In genomic region chr19:41363753-41364545, GRCh38 we compare ENCODE assay signal across 8 cellular contexts. TPM values are rescaled to one million over a fixed set of nuclear protein-coding genes. Genes with fewer than 3 reads are reported as not detected.
DNase-seq lines count a peak whose midpoint lies in the region; ATAC-seq and TF ChIP-seq lines count a peak whose summit lies in the region.

A gene with protein sequence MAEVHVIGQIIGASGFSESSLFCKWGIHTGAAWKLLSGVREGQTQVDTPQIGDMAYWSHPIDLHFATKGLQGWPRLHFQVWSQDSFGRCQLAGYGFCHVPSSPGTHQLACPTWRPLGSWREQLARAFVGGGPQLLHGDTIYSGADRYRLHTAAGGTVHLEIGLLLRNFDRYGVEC (minus strand): TSS chr19:41364149. CDS start chr19:41363519, 630 bp downstream.

- H3K27ac ChIP-seq in dorsolateral prefrontal cortex (peak within 1 kb of the TSS; percentile 80 to 100 (median 98)), liver (ENCODE audit: low read depth in 1 of 2, low read length in 2 of 2) (peak within 1 kb of the TSS; percentile 95 to 99)

- peak; percentile 98 for DNase-seq in CD14-positive monocyte (ENCODE audit: low spot score)
- peak; percentile 99 for DNase-seq in NCI-H82 (lab: John Stamatoyannopoulos, UW)
- DNase-seq in activated CD4-positive, alpha-beta T cell treated with anti-CD3 and anti-CD28 coated beads, Interleukin-2, amount 50 U/mL, for 48 hours: peak; percentile 98 to 99
- DNase-seq in dorsolateral prefrontal cortex: peak; percentile 95 to 98 (median 98)
- DNase-seq in stimulated activated CD4-positive, alpha-beta T cell treated with anti-CD3 and anti-CD28 coated beads, Interleukin-4, amount 100 ng/mL, for 24 hours: peak; percentile 99

- H3K27ac Mint-ChIP-seq in CD14-positive monocyte: peak within 1 kb of the TSS; percentile 96 to 100 (median 99)

- TF ChIP-seq CTCF in CD14-positive monocyte (IDR thresholded peaks at IDR 0.05): no peak
- peak in 13 of 56 donors; percentile 6 to 42 (median 27) for TF ChIP-seq CTCF in dorsolateral prefrontal cortex (IDR thresholded peaks at IDR 0.05 in 54 of 56, conservative IDR thresholded peaks at IDR 0.05 in 2 of 56; ENCODE audit: low read depth in 1 of 56, partially characterized antibody in 56 of 56)
- no peak for TF ChIP-seq CTCF in liver (IDR thresholded peaks at IDR 0.05; ENCODE audit: low read depth, low read length, missing input control)

- no peaks in the 10 kb centered on the region for H3K36me3 ChIP-seq in liver (ENCODE audit: control insufficient read depth in 4 of 4, insufficient read depth in 3 of 4, low read depth in 1 of 4, low read length in 3 of 4)

- H3K4me1 ChIP-seq in liver (ENCODE audit: control insufficient read depth in 4 of 4, insufficient read depth in 4 of 4, low read length in 3 of 4): peaks cover 0 to 14% (median 9%) of the 10 kb centered on the region in 4 donors

- H3K36me3 Mint-ChIP-seq in CD14-positive monocyte: peaks cover 6 to 19% of the 10 kb centered on the region in 2 donors

- peak within 1 kb of the TSS; percentile 52 to 98 (median 82) for H3K4me3 ChIP-seq in dorsolateral prefrontal cortex
- peak within 1 kb of the TSS; percentile 75 to 96 (median 78) for H3K4me3 ChIP-seq in liver (ENCODE audit: low read depth in 1 of 3, low read length in 3 of 3)

- intact Hi-C loops in CD14-positive monocyte (cut with micrococcal nuclease): loop anchor here (1.0 to 5.0 kb wide), 3 partner anchors 33 to 37 kb away; partner anchors contain the start of genes BCKDHA (in 2 of the 2) and EXOSC5 (in 2 of the 2)
- intact Hi-C loops in dorsolateral prefrontal cortex (cut with DNase I): loop anchor here in 1 of 2 donors (2.0 to 5.0 kb wide), 3 partner anchors 33 to 73 kb away; partner anchors contain the start of genes BCKDHA, CCDC97, DMAC2 and EXOSC5

- H3K4me3 Mint-ChIP-seq in CD14-positive monocyte: peak within 1 kb of the TSS; percentile 88 to 95

- no peaks in the 10 kb centered on the region for H3K9me3 ChIP-seq in liver (ENCODE audit: control insufficient read depth in 4 of 4, low read length in 3 of 4)

- peaks cover 0 to 2% (median 0%) of the 10 kb centered on the region in 3 donors for H3K27me3 Mint-ChIP-seq in CD14-positive monocyte (ENCODE audit: low read depth in 3 of 3)

- H3K27me3 ChIP-seq in dorsolateral prefrontal cortex (no peaks in the 10 kb centered on the region), liver (ENCODE audit: control insufficient read depth in 4 of 4, insufficient read depth in 4 of 4, low read length in 3 of 4) (no peaks in the 10 kb centered on the region)

- peak; percentile 81 for ATAC-seq in GM19397 (IDR thresholded peaks at IDR 0.05; ENCODE audit: unreplicated experiment)
- ATAC-seq in HG03571 (IDR thresholded peaks at IDR 0.05; ENCODE audit: unreplicated experiment): peak; percentile 70

- H3K9me3 Mint-ChIP-seq in CD14-positive monocyte: peaks cover 0 to 2% (median 0%) of the 10 kb centered on the region in 7 donors

- under 1% methylated on average over 57 of the region's 57 CpGs for WGBS in liver

- peaks cover 52% of the 10 kb centered on the region for H3K4me1 Mint-ChIP-seq in CD14-positive monocyte

- peak in 1 of 2 donors; percentile 7 for TF ChIP-seq RAD21 in liver (IDR thresholded peaks at IDR 0.05)

- peak within 1 kb of the TSS; percentile 77 to 89 for H3K9ac ChIP-seq in liver (ENCODE audit: low read depth in 1 of 2, low read length in 2 of 2)

TF ChIP-seq in liver, 16 proteins besides CTCF, POLR2A, EP300 and RAD21:
- peak in 1 of 2 donors; percentile 47 for TF ChIP-seq JUND (IDR thresholded peaks at IDR 0.05)
- TF ChIP-seq YY1 (IDR thresholded peaks at IDR 0.05): peak; percentile 100
- no peak for TF ChIP-seq HNF4A (conservative IDR thresholded peaks at IDR 0.05)
- TF ChIP-seq EGR1 (IDR thresholded peaks at IDR 0.05; ENCODE audit: low read depth in 2 of 2): peak in 1 of 2 donors; percentile 26
- TF ChIP-seq, protein P1, sequence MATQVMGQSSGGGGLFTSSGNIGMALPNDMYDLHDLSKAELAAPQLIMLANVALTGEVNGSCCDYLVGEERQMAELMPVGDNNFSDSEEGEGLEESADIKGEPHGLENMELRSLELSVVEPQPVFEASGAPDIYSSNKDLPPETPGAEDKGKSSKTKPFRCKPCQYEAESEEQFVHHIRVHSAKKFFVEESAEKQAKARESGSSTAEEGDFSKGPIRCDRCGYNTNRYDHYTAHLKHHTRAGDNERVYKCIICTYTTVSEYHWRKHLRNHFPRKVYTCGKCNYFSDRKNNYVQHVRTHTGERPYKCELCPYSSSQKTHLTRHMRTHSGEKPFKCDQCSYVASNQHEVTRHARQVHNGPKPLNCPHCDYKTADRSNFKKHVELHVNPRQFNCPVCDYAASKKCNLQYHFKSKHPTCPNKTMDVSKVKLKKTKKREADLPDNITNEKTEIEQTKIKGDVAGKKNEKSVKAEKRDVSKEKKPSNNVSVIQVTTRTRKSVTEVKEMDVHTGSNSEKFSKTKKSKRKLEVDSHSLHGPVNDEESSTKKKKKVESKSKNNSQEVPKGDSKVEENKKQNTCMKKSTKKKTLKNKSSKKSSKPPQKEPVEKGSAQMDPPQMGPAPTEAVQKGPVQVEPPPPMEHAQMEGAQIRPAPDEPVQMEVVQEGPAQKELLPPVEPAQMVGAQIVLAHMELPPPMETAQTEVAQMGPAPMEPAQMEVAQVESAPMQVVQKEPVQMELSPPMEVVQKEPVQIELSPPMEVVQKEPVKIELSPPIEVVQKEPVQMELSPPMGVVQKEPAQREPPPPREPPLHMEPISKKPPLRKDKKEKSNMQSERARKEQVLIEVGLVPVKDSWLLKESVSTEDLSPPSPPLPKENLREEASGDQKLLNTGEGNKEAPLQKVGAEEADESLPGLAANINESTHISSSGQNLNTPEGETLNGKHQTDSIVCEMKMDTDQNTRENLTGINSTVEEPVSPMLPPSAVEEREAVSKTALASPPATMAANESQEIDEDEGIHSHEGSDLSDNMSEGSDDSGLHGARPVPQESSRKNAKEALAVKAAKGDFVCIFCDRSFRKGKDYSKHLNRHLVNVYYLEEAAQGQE (IDR thresholded peaks at IDR 0.05): no peak
- TF ChIP-seq GABPA (IDR thresholded peaks at IDR 0.05 in 1 of 2, conservative IDR thresholded peaks at IDR 0.05 in 1 of 2): peak in 1 of 2 donors; percentile 12
- TF ChIP-seq TAF1 (conservative IDR thresholded peaks at IDR 0.05): no peak
- TF ChIP-seq SP1 (IDR thresholded peaks at IDR 0.05): peak; percentile 78
- TF ChIP-seq FOXA2 (IDR thresholded peaks at IDR 0.05): no peak
- TF ChIP-seq ATF3 (IDR thresholded peaks at IDR 0.05): no peak
- TF ChIP-seq, protein P2, sequence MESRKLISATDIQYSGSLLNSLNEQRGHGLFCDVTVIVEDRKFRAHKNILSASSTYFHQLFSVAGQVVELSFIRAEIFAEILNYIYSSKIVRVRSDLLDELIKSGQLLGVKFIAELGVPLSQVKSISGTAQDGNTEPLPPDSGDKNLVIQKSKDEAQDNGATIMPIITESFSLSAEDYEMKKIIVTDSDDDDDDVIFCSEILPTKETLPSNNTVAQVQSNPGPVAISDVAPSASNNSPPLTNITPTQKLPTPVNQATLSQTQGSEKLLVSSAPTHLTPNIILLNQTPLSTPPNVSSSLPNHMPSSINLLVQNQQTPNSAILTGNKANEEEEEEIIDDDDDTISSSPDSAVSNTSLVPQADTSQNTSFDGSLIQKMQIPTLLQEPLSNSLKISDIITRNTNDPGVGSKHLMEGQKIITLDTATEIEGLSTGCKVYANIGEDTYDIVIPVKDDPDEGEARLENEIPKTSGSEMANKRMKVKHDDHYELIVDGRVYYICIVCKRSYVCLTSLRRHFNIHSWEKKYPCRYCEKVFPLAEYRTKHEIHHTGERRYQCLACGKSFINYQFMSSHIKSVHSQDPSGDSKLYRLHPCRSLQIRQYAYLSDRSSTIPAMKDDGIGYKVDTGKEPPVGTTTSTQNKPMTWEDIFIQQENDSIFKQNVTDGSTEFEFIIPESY (IDR thresholded peaks at IDR 0.05): peak; percentile 2
- TF ChIP-seq RXRA (IDR thresholded peaks at IDR 0.05): peak; percentile 4 to 47
- peak; percentile 25 for TF ChIP-seq NR2F2 (IDR thresholded peaks at IDR 0.05)
- TF ChIP-seq HNF4G (IDR thresholded peaks at IDR 0.05): no peak
- TF ChIP-seq MAX (IDR thresholded peaks at IDR 0.05): no peak
- TF ChIP-seq FOXA1 (IDR thresholded peaks at IDR 0.05): no peak
TF ChIP-seq in liver: peak in this region for 8.

RNA-seq across cellular contexts. Expression of the gene that starts here (rescaled TPM):
- 10 to 100 TPM; 25.1 to 32.5 TPM for polyA plus RNA-seq in CD14-positive monocyte
- total RNA-seq in dorsolateral prefrontal cortex: 10 to 100 TPM in 4 of 120 experiments, 1 to 10 TPM in 116; 3.0 to 12.9 (median 6.6) TPM
- 1 to 10 TPM; 2.4 to 2.5 TPM for total RNA-seq in liver
- 1 to 10 TPM; 3.5 to 3.7 TPM for polyA plus RNA-seq in liver

Comparison
In these comparisons a context has a peak if more than half of its experiments do, and no peak if none do; other contexts are left out.
1. Peak in every context shown above with its lines: DNase-seq, ATAC-seq, H3K4me3 ChIP-seq and H3K27ac ChIP-seq.
2. RNA of the gene that starts here (polyA plus RNA-seq): 25.1 to 32.5 TPM in CD14-positive monocyte; 3.5 to 3.7 TPM in liver; every median in the first group is over 4 times any median in the second.